In genomic region chr7:73519867-73520672, GRCh38 we compare ENCODE assay signal across 8 cellular contexts.
DNase-seq lines count a peak whose midpoint lies in the region; ATAC-seq lines count a peak whose summit lies in the region.

No MANE protein-coding gene starts in this region.

- CTCF ChIA-PET in activated naive CD4-positive, alpha-beta T cell treated with anti-CD3 and anti-CD28 coated beads, Interleukin-2, amount 10 ng/mL, durations not matched to agents 7 days and 5 days (lab: Charles Lee): interaction anchor here (0.6 to 1.5 kb wide), 5 partner anchors 10 to 214 kb away, joined by 3 to 5 read pairs (median 3); no protein-coding TSS in a partner anchor

- no peaks in the 10 kb centered on the region for H3K27me3 Mint-ChIP-seq in activated naive CD4-positive, alpha-beta T cell treated with anti-CD3 and anti-CD28 coated beads, Interleukin-2, amount 10 ng/mL, durations not matched to agents 7 days and 5 days
- H3K27me3 Mint-ChIP-seq in stimulated activated memory B cell treated with anti-CD40 and anti-IgM and Interleukin-4, amounts not matched to agents 10 μg/mL and 1 μg/mL and 100 μg/mL, for 72 hours: no peaks in the 10 kb centered on the region

- H3K36me3 ChIP-seq in ACC112 (ENCODE audit: insufficient read depth, low read length) (peaks cover 16% of the 10 kb centered on the region), HUES48 (ENCODE audit: control insufficient read depth, insufficient read depth, low read length) (peaks cover 41% of the 10 kb centered on the region), iPS-20b (ENCODE audit: insufficient read depth, low read depth, low read length) (peaks cover 51% of the 10 kb centered on the region)

- peak; percentile 47 for DNase-seq in activated naive CD4-positive, alpha-beta T cell treated with anti-CD3 and anti-CD28 coated beads, Interleukin-2, amount 10 ng/mL, durations not matched to agents 7 days and 5 days
- DNase-seq in T1000 (lab: John Stamatoyannopoulos, UW) (no peak), HuH-7 (ENCODE audit: low spot score) (no peak)

- no peak for ATAC-seq in stimulated activated memory B cell treated with anti-CD40 and anti-IgM and Interleukin-4, amounts not matched to agents 10 μg/mL and 1 μg/mL and 100 μg/mL, for 72 hours
- no peak for ATAC-seq in GM19455 (IDR thresholded peaks at IDR 0.05; ENCODE audit: unreplicated experiment)

- H3K9me3 Mint-ChIP-seq in activated naive CD4-positive, alpha-beta T cell treated with anti-CD3 and anti-CD28 coated beads, Interleukin-2, amount 10 ng/mL, durations not matched to agents 7 days and 5 days: no peaks in the 10 kb centered on the region
- no peaks in the 10 kb centered on the region for H3K9me3 Mint-ChIP-seq in stimulated activated memory B cell treated with anti-CD40 and anti-IgM and Interleukin-4, amounts not matched to agents 10 μg/mL and 1 μg/mL and 100 μg/mL, for 72 hours

- no peaks in the 10 kb centered on the region for H3K27me3 ChIP-seq in ACC112 (ENCODE audit: insufficient read depth, low read length)
- no peaks in the 10 kb centered on the region for H3K27me3 ChIP-seq in HUES48 (ENCODE audit: control insufficient read depth, insufficient read depth, low read length)
- H3K27me3 ChIP-seq in iPS-20b (ENCODE audit: insufficient read depth, low read length): no peaks in the 10 kb centered on the region

- peak overlapping the region; percentile 96 for H3K27ac Mint-ChIP-seq in activated naive CD4-positive, alpha-beta T cell treated with anti-CD3 and anti-CD28 coated beads, Interleukin-2, amount 10 ng/mL, durations not matched to agents 7 days and 5 days
- peak overlapping the region; percentile 85 for H3K27ac Mint-ChIP-seq in stimulated activated memory B cell treated with anti-CD40 and anti-IgM and Interleukin-4, amounts not matched to agents 10 μg/mL and 1 μg/mL and 100 μg/mL, for 72 hours

- peaks cover 65% of the 10 kb centered on the region for H3K79me2 ChIP-seq in ACC112 (ENCODE audit: control insufficient read depth, insufficient read depth, low read length, unreplicated experiment)

- no peak overlapping the region for H2AFZ ChIP-seq in ACC112 (ENCODE audit: low read length, unreplicated experiment)

- 0 out of 2 replicates have a peak overlapping the region, but pooled peaks have one; percentile 89 for H3K9ac ChIP-seq in HUES48 (ENCODE audit: low read depth, low read length)
- peak overlapping the region; percentile 89; the same call in 1 of the 2 replicates for H3K9ac ChIP-seq in iPS-20b (ENCODE audit: low read depth, low read length)

- H3K4me1 ChIP-seq in ACC112 (ENCODE audit: control insufficient read depth, insufficient read depth, low read length, unreplicated experiment): peaks cover 11% of the 10 kb centered on the region
- peaks cover 2% of the 10 kb centered on the region; the same call in 1 of the 2 replicates for H3K4me1 ChIP-seq in HUES48 (ENCODE audit: control insufficient read depth, insufficient read depth, low read length)
- H3K4me1 ChIP-seq in iPS-20b (ENCODE audit: insufficient read depth, low read length): peaks cover 12% of the 10 kb centered on the region; the same call in 1 of the 2 replicates

- H3K4me1 Mint-ChIP-seq in activated naive CD4-positive, alpha-beta T cell treated with anti-CD3 and anti-CD28 coated beads, Interleukin-2, amount 10 ng/mL, durations not matched to agents 7 days and 5 days: peaks cover 57% of the 10 kb centered on the region
- H3K4me1 Mint-ChIP-seq in stimulated activated memory B cell treated with anti-CD40 and anti-IgM and Interleukin-4, amounts not matched to agents 10 μg/mL and 1 μg/mL and 100 μg/mL, for 72 hours: peaks cover 60% of the 10 kb centered on the region

- H3K27ac ChIP-seq in ACC112 (ENCODE audit: low read depth, low read length) (peak overlapping the region; percentile 87), HUES48 (ENCODE audit: low read depth, low read length) (no peak overlapping the region), iPS-20b (ENCODE audit: low read length) (no peak overlapping the region)

- H3K4me3 Mint-ChIP-seq in activated naive CD4-positive, alpha-beta T cell treated with anti-CD3 and anti-CD28 coated beads, Interleukin-2, amount 10 ng/mL, durations not matched to agents 7 days and 5 days: peak overlapping the region; percentile 98
- H3K4me3 Mint-ChIP-seq in stimulated activated memory B cell treated with anti-CD40 and anti-IgM and Interleukin-4, amounts not matched to agents 10 μg/mL and 1 μg/mL and 100 μg/mL, for 72 hours: peak overlapping the region; percentile 88

- peaks cover 38% of the 10 kb centered on the region for H3K36me3 Mint-ChIP-seq in activated naive CD4-positive, alpha-beta T cell treated with anti-CD3 and anti-CD28 coated beads, Interleukin-2, amount 10 ng/mL, durations not matched to agents 7 days and 5 days
- peaks cover 29% of the 10 kb centered on the region for H3K36me3 Mint-ChIP-seq in stimulated activated memory B cell treated with anti-CD40 and anti-IgM and Interleukin-4, amounts not matched to agents 10 μg/mL and 1 μg/mL and 100 μg/mL, for 72 hours

- H3K4me3 ChIP-seq in ACC112 (ENCODE audit: low read depth, low read length) (peak overlapping the region; percentile 90), HUES48 (ENCODE audit: low read depth, low read length) (peak overlapping the region; percentile 69), iPS-20b (ENCODE audit: low read length) (peak overlapping the region; percentile 82)

- H3K9me3 ChIP-seq in HUES48 (ENCODE audit: control insufficient read depth, insufficient read depth, low read length) (no peaks in the 10 kb centered on the region), iPS-20b (ENCODE audit: insufficient read depth, low read depth, low read length) (no peaks in the 10 kb centered on the region)
